ENCODE assay signal across 10 cellular contexts in genomic region chr5:96919754-96920197, GRCh38. TPM values are rescaled to one million over a fixed set of nuclear protein-coding genes. Genes with fewer than 3 reads are reported as not detected.
DNase-seq lines count a peak whose midpoint lies in the region; ATAC-seq and TF ChIP-seq lines count a peak whose summit lies in the region.
"Had no signal": no experiment of that assay in that cellular context is flagged by ENCODE, and none has a peak within 500 bp of the region (broad histone marks: within the 10 kb centered on the region; RNA-seq: fewer than 3 reads in every experiment).

No MANE protein-coding gene starts in this region.

- ATAC-seq in GM21367 (IDR thresholded peaks at IDR 0.05; ENCODE audit: unreplicated experiment): peak; percentile 35
- peak; percentile 58 for ATAC-seq in HG03097 (IDR thresholded peaks at IDR 0.05; ENCODE audit: low FRiP score, unreplicated experiment)
- peak; percentile 45 for ATAC-seq in esophagus mucosa

- no peak for TF ChIP-seq POLR2A in erythroblast (IDR thresholded peaks at IDR 0.05; ENCODE audit: low read length)

- peak; percentile 13 for DNase-seq in NK-92 treated with Interleukin-12 subunit alpha and Interleukin-12 subunit beta, amount 100 ng/mL, for 24 hours (lab: John Stamatoyannopoulos, UW)
- DNase-seq in NK-92 (lab: John Stamatoyannopoulos, UW; ENCODE audit: unreplicated experiment) (no peak), NCI-H1930 (lab: John Stamatoyannopoulos, UW) (no peak), COLO829 (ENCODE audit: low spot score) (no peak), erythroblast (lab: John Stamatoyannopoulos, UW) (no peak)
- DNase-seq: activated gamma-delta T cell treated with Interleukin-2 at 50 U/mL for 16 hours, occipital lobe had no signal

RNA-seq across cellular contexts. Expression of gene LNPEP, which starts 16.1 kb away (rescaled TPM):
- total RNA-seq in esophagus mucosa: 23.6 TPM

RNA-seq across cellular contexts. Expression of gene ERAP2, which starts 43.5 kb away (rescaled TPM):
- total RNA-seq in esophagus mucosa: 1.3 TPM
